23 cellular contexts compared by ENCODE assay signal in the genomic region with DNA sequence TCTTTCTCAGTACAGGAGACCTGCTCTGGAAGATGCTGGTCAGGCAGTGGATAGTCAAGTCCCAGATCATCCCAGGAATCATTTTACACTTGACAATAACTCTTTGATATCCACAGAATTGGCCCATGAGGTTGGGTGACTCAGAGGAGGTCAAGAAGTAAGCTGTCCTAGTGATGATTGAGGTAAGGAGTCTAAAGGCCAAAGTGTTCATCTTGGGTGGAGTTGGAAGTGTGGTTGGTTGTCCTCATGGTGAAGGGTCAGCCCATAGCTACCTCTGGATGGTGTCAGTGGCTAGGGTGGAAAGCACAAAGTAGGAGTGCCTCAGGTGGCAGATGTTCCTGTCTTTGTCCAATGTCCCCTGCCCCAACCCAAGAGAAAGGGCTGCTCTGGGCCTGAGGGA.
"Had no signal": no experiment of that assay in that cellular context is flagged by ENCODE, and none has a peak within 500 bp of the region (broad histone marks: within the 10 kb centered on the region; RNA-seq: fewer than 3 reads in every experiment).

No MANE protein-coding gene starts in this region.

- H3K9me3 ChIP-seq: Peyer's patch, SJCRH30 had no signal

- H3K27me3 ChIP-seq: brain microvascular endothelial cell, Peyer's patch, SJCRH30 had no signal

- H3K4me1 ChIP-seq: Peyer's patch, SJCRH30 had no signal

- H3K4me3 Mint-ChIP-seq: activated CD4-positive, alpha-beta memory T cell treated with anti-CD3 and anti-CD28 coated beads, Interleukin-2, amount 10 ng/mL, durations not matched to agents 7 days and 5 days; activated CD4-positive, alpha-beta T cell treated with anti-CD3 and anti-CD28 coated beads for 36 hours; activated T-cell treated with anti-CD3 and anti-CD28 coated beads, Interleukin-2, amount 50 U/mL, for 72 hours; T-helper 2 cell treated with Interferon-gamma antibody and Interleukin-4, amounts not matched to agents 5 μg/mL and 100 μg/mL, for 36 hours had no signal

- H3K9ac ChIP-seq: KMS-11 had no signal

- H3K4me3 ChIP-seq: Peyer's patch, SJCRH30 had no signal

- DNase-seq: activated CD4-positive, alpha-beta T cell treated with anti-CD3 and anti-CD28 coated beads, Interleukin-2, amount 50 U/mL, for 1 hour; activated gamma-delta T cell treated with Interleukin-2 at 50 U/mL for 16 hours; activated naive CD4-positive, alpha-beta T cell treated with anti-CD3 and anti-CD28 coated beads, Interleukin-2, amount 50 U/mL, for 16 hours; cerebellar nuclear complex; MM.1S; NCI-H1105; NCI-H1436 treated with DMSO at 0.1 percent for 48 hours; NCI-H187; NCI-H2081; NCI-H524; Right ventricle myocardium superior; SJCRH30; SW 1271; WERI-Rb-1 had no signal

- H3K36me3 ChIP-seq: brain microvascular endothelial cell, Peyer's patch, SJCRH30, WERI-Rb-1 had no signal

- H3K27ac Mint-ChIP-seq: activated CD4-positive, alpha-beta memory T cell treated with anti-CD3 and anti-CD28 coated beads, Interleukin-2, amount 10 ng/mL, durations not matched to agents 7 days and 5 days; activated CD4-positive, alpha-beta T cell treated with anti-CD3 and anti-CD28 coated beads for 36 hours; activated T-cell treated with anti-CD3 and anti-CD28 coated beads, Interleukin-2, amount 50 U/mL, for 72 hours; activated T-helper 2 cell treated with anti-CD3 and anti-CD28 coated beads, Interferon-gamma antibody, Interleukin-2, Interleukin-4, amounts not matched to agents 10 μg/mL and 5 μg/mL and 100 μg/mL, durations not matched to agents 14 hours and 24 hours and 36 hours; T-helper 2 cell treated with Interferon-gamma antibody and Interleukin-4, amounts not matched to agents 5 μg/mL and 100 μg/mL, for 36 hours had no signal

- H3K4me2 ChIP-seq: KMS-11 had no signal

- H3K27ac ChIP-seq: brain microvascular endothelial cell, KMS-11, Peyer's patch, RWPE1, SJCRH30, WERI-Rb-1 had no signal

- H3K9me3 Mint-ChIP-seq: activated CD4-positive, alpha-beta memory T cell treated with anti-CD3 and anti-CD28 coated beads, Interleukin-2, amount 10 ng/mL, durations not matched to agents 7 days and 5 days; activated T-cell treated with anti-CD3 and anti-CD28 coated beads, Interleukin-2, amount 50 U/mL, for 72 hours; activated T-helper 2 cell treated with anti-CD3 and anti-CD28 coated beads, Interferon-gamma antibody, Interleukin-2, Interleukin-4, amounts not matched to agents 10 μg/mL and 5 μg/mL and 100 μg/mL, durations not matched to agents 14 hours and 24 hours and 36 hours; T-helper 2 cell treated with Interferon-gamma antibody and Interleukin-4, amounts not matched to agents 5 μg/mL and 100 μg/mL, for 36 hours had no signal
